Comparison of ENCODE assay signal across 1 cellular context in the genomic region with DNA sequence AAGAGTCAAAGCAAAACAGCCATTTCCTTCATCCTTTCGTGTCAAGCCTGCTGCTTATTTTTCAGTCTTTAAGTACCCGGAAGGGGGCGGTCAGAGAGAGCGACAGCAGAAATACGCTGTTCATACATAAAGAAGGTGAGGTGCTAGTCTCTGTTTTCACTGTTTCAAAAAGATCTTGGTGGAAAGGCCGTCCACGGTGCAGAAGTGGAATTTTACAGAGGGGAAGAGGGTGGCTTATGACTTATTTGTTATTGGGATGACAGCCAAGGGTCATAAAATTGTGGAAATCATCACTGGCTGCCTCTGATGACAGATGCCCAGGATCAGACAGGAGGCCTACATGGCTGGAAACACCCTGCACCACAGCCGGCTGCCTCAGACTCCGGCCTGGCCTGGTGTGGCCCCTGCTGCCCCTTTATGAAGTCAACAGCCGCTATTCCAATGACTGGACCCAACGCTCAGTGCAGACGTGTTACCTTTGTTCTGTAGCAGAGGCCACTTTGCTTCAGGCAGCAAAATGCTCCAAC.
TF ChIP-seq lines count a peak whose summit lies in the region.

No MANE protein-coding gene starts in this region.

TF ChIP-seq in IMR-90, 13 proteins besides CTCF, POLR2A, EP300 and RAD21 (continued from another document):
- no peak for TF ChIP-seq CEBPB (IDR thresholded peaks at IDR 0.05; ENCODE audit: low read depth, low read length)
- TF ChIP-seq ELK1 (IDR thresholded peaks at IDR 0.05; ENCODE audit: borderline replicate concordance, low read depth, low read length) = no peak
